31 cellular contexts compared by ENCODE assay signal in genomic region chr3:122456074-122456473, GRCh38.
"Had no signal": no experiment of that assay in that cellular context is flagged by ENCODE, and none has a peak within 500 bp of the region (broad histone marks: within the 10 kb centered on the region; RNA-seq: fewer than 3 reads in every experiment).

No MANE protein-coding gene starts in this region.

- H3K27ac Mint-ChIP-seq: activated CD4-positive, alpha-beta memory T cell treated with anti-CD3 and anti-CD28 coated beads for 36 hours; activated CD4-positive, alpha-beta T cell treated with anti-CD3 and anti-CD28 coated beads, Interleukin-2, amount 10 ng/mL, durations not matched to agents 24 days and 14 days; activated naive CD4-positive, alpha-beta T cell treated with anti-CD3 and anti-CD28 coated beads for 36 hours; activated naive CD8-positive, alpha-beta T cell treated with anti-CD3 and anti-CD28 coated beads for 36 hours; activated T-helper 1 cell treated with anti-CD3 and anti-CD28 coated beads, Interleukin-12 subunit alpha, Interleukin-12 subunit beta, Interleukin-2, Interleukin-4 antibody, amounts not matched to agents 30 ng/mL and 10 ng/mL and 1 ng/mL, durations not matched to agents 14 hours and 24 hours and 36 hours; natural killer cell treated with Interleukin-12 subunit alpha and Interleukin-12 subunit beta and Interleukin-15 and Interleukin-18, amount 100 ng/mL, for 72 hours had no signal

- H3K9me3 Mint-ChIP-seq: activated CD4-positive, alpha-beta memory T cell treated with anti-CD3 and anti-CD28 coated beads for 36 hours; activated CD4-positive, alpha-beta T cell treated with anti-CD3 and anti-CD28 coated beads, Interleukin-2, amount 10 ng/mL, durations not matched to agents 24 days and 14 days; activated naive CD4-positive, alpha-beta T cell treated with anti-CD3 and anti-CD28 coated beads for 36 hours; activated naive CD8-positive, alpha-beta T cell treated with anti-CD3 and anti-CD28 coated beads for 36 hours; activated T-helper 1 cell treated with anti-CD3 and anti-CD28 coated beads, Interleukin-12 subunit alpha, Interleukin-12 subunit beta, Interleukin-2, Interleukin-4 antibody, amounts not matched to agents 30 ng/mL and 10 ng/mL and 1 ng/mL, durations not matched to agents 14 hours and 24 hours and 36 hours; natural killer cell treated with Interleukin-12 subunit alpha and Interleukin-12 subunit beta and Interleukin-15 and Interleukin-18, amount 100 ng/mL, for 72 hours had no signal

- DNase-seq: activated CD4-positive, alpha-beta memory T cell treated with anti-CD3 and anti-CD28 coated beads for 36 hours; activated CD4-positive, alpha-beta T cell treated with anti-CD3 and anti-CD28 coated beads, Interleukin-2, amount 10 ng/mL, durations not matched to agents 24 days and 14 days; activated CD4-positive, CD25-positive, alpha-beta regulatory T cell treated with anti-CD3 and anti-CD28 coated beads, Interleukin-2, amount 50 U/mL, for 72 hours; activated effector memory CD4-positive, alpha-beta T cell treated with anti-CD3 and anti-CD28 coated beads, Interleukin-2, amount 50 U/mL, for 16 hours; activated naive CD4-positive, alpha-beta T cell treated with anti-CD3 and anti-CD28 coated beads for 36 hours; activated naive CD8-positive, alpha-beta T cell treated with anti-CD3 and anti-CD28 coated beads for 36 hours; adrenal gland; aorta; body of pancreas; colonic mucosa; effector CD8-positive, alpha-beta T cell; esophagus squamous epithelium; foreskin melanocyte; heart right ventricle; islet precursor cell; mesendoderm; mucosa of descending colon; ovary; stimulated activated CD4-positive, alpha-beta T cell treated with anti-CD3 and anti-CD28 coated beads, Interleukin-15, amount 100 ng/mL, for 24 hours; stimulated activated CD4-positive, alpha-beta T cell treated with anti-CD3 and anti-CD28 coated beads, Interleukin-2, amount 100 ng/mL, for 24 hours; stimulated activated naive CD4-positive, alpha-beta T cell; T-helper 2 cell; tibial artery; upper lobe of right lung had no signal

- H3K27me3 ChIP-seq: adrenal gland, body of pancreas, colonic mucosa, esophagus squamous epithelium, heart right ventricle, neutrophil, ovary, suprapubic skin, tibial artery, upper lobe of right lung had no signal

- H3K4me1 ChIP-seq: adrenal gland, colonic mucosa, esophagus squamous epithelium, heart right ventricle, suprapubic skin, tibial artery, upper lobe of right lung had no signal

- H3K4me3 Mint-ChIP-seq: activated CD4-positive, alpha-beta memory T cell treated with anti-CD3 and anti-CD28 coated beads for 36 hours; activated CD4-positive, alpha-beta T cell treated with anti-CD3 and anti-CD28 coated beads, Interleukin-2, amount 10 ng/mL, durations not matched to agents 24 days and 14 days; activated naive CD4-positive, alpha-beta T cell treated with anti-CD3 and anti-CD28 coated beads for 36 hours; activated naive CD8-positive, alpha-beta T cell treated with anti-CD3 and anti-CD28 coated beads for 36 hours; activated T-helper 1 cell treated with anti-CD3 and anti-CD28 coated beads, Interleukin-12 subunit alpha, Interleukin-12 subunit beta, Interleukin-2, Interleukin-4 antibody, amounts not matched to agents 30 ng/mL and 10 ng/mL and 1 ng/mL, durations not matched to agents 14 hours and 24 hours and 36 hours; natural killer cell treated with Interleukin-12 subunit alpha and Interleukin-12 subunit beta and Interleukin-15 and Interleukin-18, amount 100 ng/mL, for 72 hours had no signal

- H3K27me3 Mint-ChIP-seq: activated CD4-positive, alpha-beta memory T cell treated with anti-CD3 and anti-CD28 coated beads for 36 hours; activated CD4-positive, alpha-beta T cell treated with anti-CD3 and anti-CD28 coated beads, Interleukin-2, amount 10 ng/mL, durations not matched to agents 24 days and 14 days; activated naive CD8-positive, alpha-beta T cell treated with anti-CD3 and anti-CD28 coated beads for 36 hours; natural killer cell treated with Interleukin-12 subunit alpha and Interleukin-12 subunit beta and Interleukin-15 and Interleukin-18, amount 100 ng/mL, for 72 hours; progenitor cell of endocrine pancreas had no signal

- ATAC-seq: body of pancreas; heart right ventricle; mucosa of descending colon; natural killer cell treated with Interleukin-12 subunit alpha and Interleukin-12 subunit beta and Interleukin-15 and Interleukin-18, amount 100 ng/mL, for 72 hours; upper lobe of right lung had no signal

- H3K4me3 ChIP-seq: adrenal gland, body of pancreas, colonic mucosa, esophagus squamous epithelium, heart right ventricle, mucosa of descending colon, ovary, suprapubic skin, tibial artery, upper lobe of right lung had no signal

- FAIRE-seq: endometrium had no signal

- H3K27ac ChIP-seq: adrenal gland, body of pancreas, colonic mucosa, epithelial cell of prostate, esophagus squamous epithelium, heart right ventricle, neutrophil, ovary, suprapubic skin, tibial artery, upper lobe of right lung had no signal

- H3K9me3 ChIP-seq: body of pancreas, colonic mucosa, esophagus squamous epithelium, heart right ventricle, mucosa of descending colon, neutrophil, ovary, suprapubic skin, tibial artery, upper lobe of right lung had no signal

- H3K36me3 ChIP-seq: colonic mucosa, ovary had no signal
